Comparison of ENCODE assay signal across 16 cellular contexts in the genomic region with DNA sequence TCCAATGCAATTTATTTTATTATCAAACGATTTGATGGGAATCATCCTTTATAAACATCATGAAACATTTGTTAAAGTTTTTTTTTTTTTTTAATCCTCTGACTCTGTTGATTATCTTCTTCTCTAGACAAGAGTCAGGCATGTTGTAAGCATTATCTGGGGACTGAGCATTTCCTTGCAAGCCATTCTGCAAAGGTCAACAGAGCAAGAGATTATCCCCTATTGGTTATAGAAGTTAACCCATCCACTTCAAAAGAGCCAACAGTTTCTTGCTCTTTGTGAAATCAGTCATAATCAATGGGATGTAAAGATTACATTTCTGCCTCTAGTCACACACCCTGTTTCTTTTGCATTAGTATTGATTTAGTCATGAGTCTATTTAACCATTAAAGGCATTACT.
A peak's percentile ranks its signal among the peaks of the same experiment; 100 is the strongest.
DNase-seq lines count a peak whose midpoint lies in the region; ATAC-seq and TF ChIP-seq lines count a peak whose summit lies in the region.
"Had no signal": no experiment of that assay in that cellular context is flagged by ENCODE, and none has a peak within 500 bp of the region (broad histone marks: within the 10 kb centered on the region; RNA-seq: fewer than 3 reads in every experiment).

No MANE protein-coding gene starts in this region.

- no peaks in the 10 kb centered on the region for H3K9me3 Mint-ChIP-seq in GM23338
- H3K9me3 Mint-ChIP-seq: H9 had no signal

- no peak overlapping the region for H4K91ac ChIP-seq in neuronal stem cell (ENCODE audit: low read depth, low read length, poor library complexity)

- H3K36me3 Mint-ChIP-seq in GM23338 (ENCODE audit: low read depth), result no peaks in the 10 kb centered on the region
- H3K36me3 Mint-ChIP-seq: CD4-positive, alpha-beta memory T cell had no signal

- H3K9me3 ChIP-seq in SK-N-MC (ENCODE audit: low read depth, low read length) (no peaks in the 10 kb centered on the region), neuronal stem cell (replicated peaks in 1 of 2; ENCODE audit: control insufficient read depth in 2 of 2, insufficient read depth in 1 of 2, low read depth in 1 of 2, low read length in 2 of 2) (peaks cover 0 to 2% of the 10 kb centered on the region in 2 donors)

- ATAC-seq in GM23338, result no peak
- ATAC-seq: HCT116 had no signal

- peaks cover 19% of the 10 kb centered on the region for H3K4me1 Mint-ChIP-seq in GM23338
- H3K4me1 Mint-ChIP-seq: CD4-positive, alpha-beta memory T cell had no signal

- H4K8ac ChIP-seq in neuronal stem cell (ENCODE audit: low read depth, low read length), result no peak overlapping the region

- no peak overlapping the region for H3K14ac ChIP-seq in neuronal stem cell (ENCODE audit: low read length)

- no peak overlapping the region for H2BK15ac ChIP-seq in neuronal stem cell (ENCODE audit: low read length)

- no peaks in the 10 kb centered on the region for H3K9me2 ChIP-seq in GM23338 (ENCODE audit: insufficient read depth)

- H4K20me1 ChIP-seq in GM23338 (replicated peaks; ENCODE audit: insufficient read depth), result no peaks in the 10 kb centered on the region

- H3K4me1 ChIP-seq in GM23338 (ENCODE audit: insufficient read depth) (peaks cover 33% of the 10 kb centered on the region), neuronal stem cell (ENCODE audit: control insufficient read depth in 2 of 2, insufficient read depth in 1 of 2, low read depth in 1 of 2, low read length in 2 of 2) (peaks cover 2% of the 10 kb centered on the region in 2 donors)

- no peak for DNase-seq in GM23338 (ENCODE audit: low spot score)
- peak; percentile 9 for DNase-seq in NCI-H69 (lab: John Stamatoyannopoulos, UW)
- no peak for DNase-seq in SK-N-MC (ENCODE audit: low read depth, low spot score)
- DNase-seq in neuronal stem cell (ENCODE audit: low spot score), result peak; percentile 41
- DNase-seq in stimulated activated CD4-positive, alpha-beta T cell treated with anti-CD3 and anti-CD28 coated beads, Interleukin-12 subunit alpha, Interleukin-12 subunit beta, amount 100 ng/mL, for 4 hours, result no peak
- DNase-seq in KBM-7, result no peak
- DNase-seq: C1 segment of cervical spinal cord; Calu3; CD4-positive, alpha-beta memory T cell; COR-L47; DMS53; DMS79 treated with DMSO at 0.1 percent for 48 hours; GF-D8; H9 had no signal

- H3K27ac Mint-ChIP-seq in GM23338, result no peak overlapping the region
- H3K27ac Mint-ChIP-seq: CD4-positive, alpha-beta memory T cell; H9 had no signal

- H3K27ac ChIP-seq in GM23338 (ENCODE audit: low read depth) (no peak overlapping the region; the same call in 1 of the 2 replicates), SK-N-MC (peak overlapping the region; percentile 93), neuronal stem cell (replicated peaks; ENCODE audit: low read length) (no peak overlapping the region)
- H3K27ac ChIP-seq: GM23248 had no signal

- TF ChIP-seq CTCF in GM23338 (conservative IDR thresholded peaks at IDR 0.05; ENCODE audit: low read depth in 2 of 2), result no peak

- no peaks in the 10 kb centered on the region for H3K27me3 Mint-ChIP-seq in GM23338 (ENCODE audit: insufficient read depth, low read depth, poor library complexity)
- H3K27me3 Mint-ChIP-seq: CD4-positive, alpha-beta memory T cell had no signal

- H3K4ac ChIP-seq in neuronal stem cell (ENCODE audit: low read length), result no peak overlapping the region

- H3K79me1 ChIP-seq in neuronal stem cell (ENCODE audit: low read depth, low read length), result no peaks in the 10 kb centered on the region

- H3K36me3 ChIP-seq in GM23338 (ENCODE audit: insufficient read depth) (no peaks in the 10 kb centered on the region), SK-N-MC (ENCODE audit: insufficient read depth, low read length) (no peaks in the 10 kb centered on the region), neuronal stem cell (replicated peaks in 1 of 2; ENCODE audit: control insufficient read depth in 2 of 2, insufficient read depth in 2 of 2, low read length in 2 of 2) (no peaks in the 10 kb centered on the region)

- no peak overlapping the region for H2AK5ac ChIP-seq in neuronal stem cell (ENCODE audit: low read depth, low read length)

- in situ Hi-C loops in KBM-7 (cut with MboI; ENCODE audit: low pct_unique_long_range_greater_than_20kb, low sequenced_read_pairs), result no loop called here

- no peak overlapping the region for H3K4me3 Mint-ChIP-seq in GM23338
- H3K4me3 Mint-ChIP-seq: CD4-positive, alpha-beta memory T cell; H9 had no signal

- no peaks in the 10 kb centered on the region for H3K79me2 ChIP-seq in GM23338 (replicated peaks; ENCODE audit: insufficient read depth)

- H3K18ac ChIP-seq in neuronal stem cell (ENCODE audit: low read length), result no peak overlapping the region

- H2AFZ ChIP-seq in GM23338 (no peak overlapping the region), neuronal stem cell (ENCODE audit: low read length) (no peak overlapping the region)
- H2AFZ ChIP-seq: GM23248 had no signal

- no peak overlapping the region for H2BK12ac ChIP-seq in neuronal stem cell (ENCODE audit: low read length)

- WGBS in neuronal stem cell (ENCODE audit: extremely low coverage in 2 of 2, insufficient read length in 2 of 2, insufficient replicate concordance in 1 of 2), 2 donors, result no CpG with 5 or more reads among the region's 1 CpG

- no peak overlapping the region for H2BK120ac ChIP-seq in neuronal stem cell (ENCODE audit: low read depth, low read length)

- H3K4me3 ChIP-seq in GM23338, result no peak overlapping the region
- H3K4me3 ChIP-seq in SK-N-MC, result no peak overlapping the region
- no peak overlapping the region for H3K4me3 ChIP-seq in neuronal stem cell (ENCODE audit: low read length in 2 of 2)
- H3K4me3 ChIP-seq: GM23248 had no signal

- H3F3A ChIP-seq in GM23338 (replicated peaks; ENCODE audit: low read depth), result no peaks in the 10 kb centered on the region

- H3K23ac ChIP-seq in neuronal stem cell (ENCODE audit: low read depth, low read length, poor library complexity), result no peak overlapping the region

- H3K27me3 ChIP-seq in GM23338 (ENCODE audit: insufficient read depth), result no peaks in the 10 kb centered on the region
- H3K27me3 ChIP-seq in neuronal stem cell (ENCODE audit: control insufficient read depth in 3 of 3, insufficient read depth in 3 of 3, low read depth in 1 of 3, low read length in 3 of 3), result no peaks in the 10 kb centered on the region

- no peak overlapping the region for H2BK5ac ChIP-seq in neuronal stem cell (ENCODE audit: low read length)

- peak overlapping the region; percentile 30; the same call in 1 of the 2 replicates for H3K4me2 ChIP-seq in GM23338
- no peak overlapping the region for H3K4me2 ChIP-seq in neuronal stem cell (ENCODE audit: insufficient read depth, low read length, poor library complexity, severe bottlenecking)

- H3K9ac ChIP-seq in SK-N-MC (ENCODE audit: insufficient read length), result no peak overlapping the region
- H3K9ac ChIP-seq in neuronal stem cell (ENCODE audit: low read depth, low read length, poor library complexity), result no peak overlapping the region
- H3K9ac ChIP-seq: GM23248 had no signal

TF ChIP-seq in GM23338, 12 proteins besides CTCF, POLR2A, EP300 and RAD21:
- TF ChIP-seq EZH2 (IDR thresholded peaks at IDR 0.05; ENCODE audit: low read depth, unreplicated experiment), result no peak
- TF ChIP-seq JUNB (IDR thresholded peaks at IDR 0.05; ENCODE audit: unreplicated experiment), result no peak
- TF ChIP-seq ZNF114 (CRISPR knock-in tag; IDR thresholded peaks at IDR 0.05), result no peak
- no peak for TF ChIP-seq STAT1 (IDR thresholded peaks at IDR 0.05; ENCODE audit: unreplicated experiment)

Comparison
In these comparisons a context has a peak if more than half of its experiments do, and no peak if none do; other contexts are left out.
1. DNase-seq: peak in NCI-H69 (single experiment) and neuronal stem cell (single experiment); none in GM23338 (single experiment), SK-N-MC (single experiment), stimulated activated CD4-positive, alpha-beta T cell treated with anti-CD3 and anti-CD28 coated beads, Interleukin-12 subunit alpha, Interleukin-12 subunit beta, amount 100 ng/mL, for 4 hours (single experiment) and KBM-7 (single experiment).